In the genomic region with DNA sequence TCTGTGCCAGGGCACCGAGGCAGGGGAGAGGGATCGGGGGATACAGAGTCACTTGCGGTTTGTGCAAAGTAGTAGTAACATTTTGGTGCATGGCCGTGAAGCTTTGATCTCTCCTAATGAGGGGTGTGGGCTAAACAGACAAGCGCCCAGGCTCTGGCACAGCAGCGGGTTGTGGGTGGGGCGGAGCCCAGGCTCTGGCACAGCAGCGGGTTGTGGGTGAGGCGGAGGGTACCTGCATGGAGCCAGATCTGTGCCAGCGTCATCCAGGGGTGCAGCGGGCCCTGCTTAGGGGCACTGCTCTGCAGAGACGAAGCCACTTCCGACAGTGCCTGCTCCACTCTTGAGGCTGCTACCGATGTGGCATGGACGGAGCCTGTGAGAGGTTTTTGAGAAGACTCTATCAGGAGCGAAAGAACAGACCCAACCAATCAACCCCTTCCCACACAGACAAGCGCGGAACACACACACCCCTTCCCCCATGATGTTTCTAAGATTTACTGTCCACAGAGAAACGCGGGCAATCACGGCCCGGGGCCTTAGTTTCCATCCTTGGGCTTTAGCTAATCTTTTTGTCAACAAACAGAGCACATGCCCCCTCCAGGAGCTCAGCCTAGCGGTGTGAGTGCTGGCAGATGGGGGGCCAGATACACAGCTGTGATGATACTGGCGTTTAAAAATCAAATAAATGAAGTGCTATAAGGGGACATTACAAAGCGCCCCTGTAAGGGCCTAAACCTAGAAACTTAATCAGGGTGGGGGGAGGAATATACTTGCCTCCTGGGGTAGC, we compare ENCODE assay signal across 21 cellular contexts.
DNase-seq lines count a peak whose midpoint lies in the region; TF ChIP-seq lines count a peak whose summit lies in the region.
"Had no signal": no experiment of that assay in that cellular context is flagged by ENCODE, and none has a peak within 500 bp of the region (broad histone marks: within the 10 kb centered on the region; RNA-seq: fewer than 3 reads in every experiment).

No MANE protein-coding gene starts in this region.

- H3K27me3 Mint-ChIP-seq in glutamatergic neuron (ENCODE audit: unreplicated experiment) = peaks cover 2% of the 10 kb centered on the region

- no peaks in the 10 kb centered on the region for H3K9me3 ChIP-seq in SJCRH30 (replicated peaks)
- H3K9me3 ChIP-seq in sigmoid colon = no peaks in the 10 kb centered on the region
- H3K9me3 ChIP-seq: BE2C, SJSA1 had no signal

- TF ChIP-seq POLR2A in sigmoid colon (IDR thresholded peaks at IDR 0.05) = no peak

- 60 to 83% methylated on average over 25 of the region's 25 CpGs for WGBS in sigmoid colon, 2 donors

- no peak overlapping the region for H3K4me3 Mint-ChIP-seq in glutamatergic neuron (ENCODE audit: unreplicated experiment)
- H3K4me3 Mint-ChIP-seq: CD4-positive, alpha-beta memory T cell had no signal

- peaks cover 8% of the 10 kb centered on the region for H3K9me3 Mint-ChIP-seq in glutamatergic neuron (ENCODE audit: unreplicated experiment)
- H3K9me3 Mint-ChIP-seq: CD4-positive, alpha-beta memory T cell had no signal

- no peak overlapping the region for H3K4me3 ChIP-seq in SJCRH30
- no peak overlapping the region for H3K4me3 ChIP-seq in sigmoid colon
- H3K4me3 ChIP-seq: GM12878, PC-9, SJSA1 had no signal

- H3K36me3 Mint-ChIP-seq in glutamatergic neuron (ENCODE audit: unreplicated experiment) = no peaks in the 10 kb centered on the region
- H3K36me3 Mint-ChIP-seq: CD4-positive, alpha-beta memory T cell had no signal

- H3K4me1 Mint-ChIP-seq in glutamatergic neuron (ENCODE audit: low read depth, unreplicated experiment) = peaks cover 11% of the 10 kb centered on the region
- H3K4me1 Mint-ChIP-seq: CD4-positive, alpha-beta memory T cell had no signal

- H3K36me3 ChIP-seq in SJCRH30 (no peaks in the 10 kb centered on the region), sigmoid colon (peaks cover 0 to 33% (median 2%) of the 10 kb centered on the region in 4 donors)
- H3K36me3 ChIP-seq: BE2C, SJSA1 had no signal

- no peaks in the 10 kb centered on the region for H3K27me3 ChIP-seq in SJCRH30
- no peaks in the 10 kb centered on the region for H3K27me3 ChIP-seq in sigmoid colon
- H3K27me3 ChIP-seq: BE2C, SJSA1 had no signal

- H3K4me1 ChIP-seq in SJCRH30 (peaks cover 9% of the 10 kb centered on the region; the same call in 1 of the 2 replicates), sigmoid colon (no peaks in the 10 kb centered on the region)
- H3K4me1 ChIP-seq: BE2C, SJSA1 had no signal

- TF ChIP-seq CTCF in glutamatergic neuron (IDR thresholded peaks at IDR 0.05; ENCODE audit: partially characterized antibody, unreplicated experiment) = no peak
- no peak for TF ChIP-seq CTCF in sigmoid colon (IDR thresholded peaks at IDR 0.05)

- intact Hi-C loops in sigmoid colon (cut with DNase I) = no loop called here

- H3K27ac ChIP-seq in SJCRH30 (no peak overlapping the region), sigmoid colon (no peak overlapping the region)
- H3K27ac ChIP-seq: 22Rv1, PC-9, SJSA1 had no signal

- DNase-seq in DMS 273 (lab: John Stamatoyannopoulos, UW; ENCODE audit: unreplicated experiment) = peak; percentile 49
- DNase-seq in DMS 273 treated with DMSO at 0.1 percent for 48 hours (lab: John Stamatoyannopoulos, UW) = no peak
- peak; percentile 45 to 57 for DNase-seq in SJCRH30
- DNase-seq in glutamatergic neuron = no peak
- peak; percentile 55 for DNase-seq in sigmoid colon
- no peak for DNase-seq in NCI-H2227 treated with DMSO at 0.1 percent for 48 hours (lab: John Stamatoyannopoulos, UW)
- DNase-seq in midbrain (lab: John Stamatoyannopoulos, UW) = no peak
- no peak for DNase-seq in amygdala (lab: John Stamatoyannopoulos, UW)
- DNase-seq: BE2C; CD4-positive, alpha-beta memory T cell; DND-41; GOT3; Kasumi-1; MM.1S; NCI-H1105; NCI-H187 treated with DMSO at 0.1 percent for 48 hours; NCI-H774; PC-9 had no signal

- no peak for TF ChIP-seq EP300 in sigmoid colon (IDR thresholded peaks at IDR 0.05)

- peak overlapping the region; percentile 78 for H3K27ac Mint-ChIP-seq in glutamatergic neuron (ENCODE audit: unreplicated experiment)
- H3K27ac Mint-ChIP-seq: CD4-positive, alpha-beta memory T cell had no signal

Comparison
In these comparisons a context has a peak if more than half of its experiments do, and no peak if none do; other contexts are left out.
1. DNase-seq: peak in DMS 273 (single experiment), SJCRH30 (2 of 2) and sigmoid colon (single experiment); none in DMS 273 treated with DMSO at 0.1 percent for 48 hours (single experiment), glutamatergic neuron (single experiment), NCI-H2227 treated with DMSO at 0.1 percent for 48 hours (single experiment), midbrain (single experiment) and amygdala (0 of 56).